1 cellular context compared by ENCODE assay signal in genomic region chr15:72796210-72796514, GRCh38.
TF ChIP-seq lines count a peak whose summit lies in the region.

No MANE protein-coding gene starts in this region.

TF ChIP-seq in HepG2, 621 proteins besides CTCF, POLR2A, EP300 and RAD21 (continued from another document):
- TF ChIP-seq LRRFIP1 (CRISPR knock-in tag; conservative IDR thresholded peaks at IDR 0.05) = no peak
- no peak for TF ChIP-seq ZNF772 (CRISPR knock-in tag; IDR thresholded peaks at IDR 0.05)
- no peak for TF ChIP-seq ZNF788 (CRISPR knock-in tag; IDR thresholded peaks at IDR 0.05; ENCODE audit: borderline replicate concordance)
- TF ChIP-seq PPARG (CRISPR knock-in tag; conservative IDR thresholded peaks at IDR 0.05) = no peak
- 0 out of 2 replicates have a peak, but pooled peaks have one; percentile 27 for TF ChIP-seq MAFF (IDR thresholded peaks at IDR 0.05; ENCODE audit: low read depth, low read length)
- TF ChIP-seq PITX1 (CRISPR knock-in tag; IDR thresholded peaks at IDR 0.05) = no peak
- no peak for TF ChIP-seq HCFC1 (IDR thresholded peaks at IDR 0.05; ENCODE audit: low read depth, low read length)
- peak; percentile 43 to 56; a peak in 2 of 4 replicates for TF ChIP-seq MAFK (conservative IDR thresholded peaks at IDR 0.05 in 1 of 2, IDR thresholded peaks at IDR 0.05 in 1 of 2; ENCODE audit: low read length in 2 of 2)
- no peak for TF ChIP-seq DDIT3 (CRISPR knock-in tag; IDR thresholded peaks at IDR 0.05)
- no peak for TF ChIP-seq GATAD1 (CRISPR knock-in tag; IDR thresholded peaks at IDR 0.05)
- no peak for TF ChIP-seq SOX6 (IDR thresholded peaks at IDR 0.05)
- no peak for TF ChIP-seq SOX6 (CRISPR knock-in tag; IDR thresholded peaks at IDR 0.05)
- no peak for TF ChIP-seq TOPORS (CRISPR knock-in tag; IDR thresholded peaks at IDR 0.05)
- no peak for TF ChIP-seq HOXD1 (CRISPR knock-in tag; IDR thresholded peaks at IDR 0.05)
- no peak for TF ChIP-seq AKNA (CRISPR knock-in tag; IDR thresholded peaks at IDR 0.05; ENCODE audit: borderline replicate concordance)
- TF ChIP-seq ZIK1 (CRISPR knock-in tag; IDR thresholded peaks at IDR 0.05; ENCODE audit: borderline replicate concordance, low read depth) = no peak
